9 cellular contexts compared by ENCODE assay signal in the genomic region with DNA sequence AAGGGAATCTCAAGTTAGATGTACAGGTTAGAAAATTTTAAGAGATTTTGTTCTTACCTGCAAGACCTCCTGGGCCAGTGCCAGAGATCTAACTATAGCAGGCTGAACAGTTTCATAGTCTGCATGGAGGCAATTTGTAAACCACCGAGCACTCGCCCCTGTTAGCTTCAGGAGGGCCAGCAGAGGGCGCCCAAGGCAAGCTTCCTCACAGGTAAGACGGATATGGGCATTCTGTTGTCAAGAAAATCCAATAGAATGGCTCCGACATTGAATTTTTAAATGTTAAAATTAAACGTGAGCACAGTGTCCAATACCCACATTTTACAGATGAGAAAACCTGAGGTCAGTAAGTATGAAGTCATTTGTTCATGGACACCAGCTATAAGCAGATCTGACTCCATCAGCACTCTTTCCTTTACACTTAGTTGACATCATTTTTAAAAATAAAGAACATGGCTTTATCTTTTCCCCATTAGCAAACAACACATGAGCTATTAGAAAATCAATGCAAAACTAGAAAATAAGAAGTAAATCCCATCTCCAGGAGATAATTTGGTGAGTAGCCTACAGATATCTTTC. TPM values are rescaled to one million over a fixed set of nuclear protein-coding genes. Genes with fewer than 3 reads are reported as not detected.
DNase-seq lines count a peak whose midpoint lies in the region; ATAC-seq and TF ChIP-seq lines count a peak whose summit lies in the region.
"Had no signal": no experiment of that assay in that cellular context is flagged by ENCODE, and none has a peak within 500 bp of the region (broad histone marks: within the 10 kb centered on the region; RNA-seq: fewer than 3 reads in every experiment).

No MANE protein-coding gene starts in this region.

- in situ Hi-C loops in Panc1 (cut with HindIII; ENCODE audit: low pct_unique_long_range_greater_than_20kb, low sequenced_read_pairs) = no loop called here

- H3K4me3 ChIP-seq in Panc1 (ENCODE audit: low read depth in 2 of 2, low read length in 2 of 2) = no peak overlapping the region

- H3K27me3 ChIP-seq in Panc1 (ENCODE audit: control insufficient read depth, insufficient read depth, low read length) = peaks cover 36% of the 10 kb centered on the region

- intact Hi-C loops in Panc1 (cut with micrococcal nuclease; ENCODE audit: unreplicated experiment) = no loop called here

- H3K36me3 Mint-ChIP-seq in nephron (ENCODE audit: low read depth) = no peaks in the 10 kb centered on the region
- H3K36me3 Mint-ChIP-seq: IgD-negative memory B cell had no signal

- no peaks in the 10 kb centered on the region for H3K4me1 ChIP-seq in Panc1 (ENCODE audit: control insufficient read depth, insufficient read depth, low read length)

- DNase-seq in CMK (ENCODE audit: low read depth) = peak; percentile 20
- DNase-seq in LHCN-M2 (ENCODE audit: low read depth) = peak; percentile 60
- peak; percentile 57 for DNase-seq in Panc1 (ENCODE audit: low read depth, low spot score)
- peak; percentile 62 for DNase-seq in activated T-cell treated with anti-CD3 and anti-CD28 coated beads, Interleukin-2, amount 50 U/mL, for 1 hour
- peak; percentile 57 for DNase-seq in fibroblast of gingiva (ENCODE audit: low read depth)
- peak; percentile 11 to 66 (median 41) for DNase-seq in stimulated activated naive CD4-positive, alpha-beta T cell (lab: John Stamatoyannopoulos, UW)

- ATAC-seq in GM21367 (IDR thresholded peaks at IDR 0.05; ENCODE audit: unreplicated experiment) (peak; percentile 65), Panc1 (peak; percentile 93)

- peaks cover 15% of the 10 kb centered on the region for H3K27me3 Mint-ChIP-seq in nephron (ENCODE audit: low read depth)

- TF ChIP-seq CTCF in Panc1 (IDR thresholded peaks at IDR 0.05) (peak; percentile 99), nephron (IDR thresholded peaks at IDR 0.05; ENCODE audit: unreplicated experiment in 3 of 3) (peak; percentile 95 to 97 (median 96))

- H3K4me1 Mint-ChIP-seq in nephron = peaks cover 7% of the 10 kb centered on the region

- CTCF ChIA-PET in Panc1 (lab: Charles Lee) = no interaction called here

- no peak overlapping the region for H3K4me3 Mint-ChIP-seq in nephron
- H3K4me3 Mint-ChIP-seq: IgD-negative memory B cell had no signal

- H3K27ac Mint-ChIP-seq in nephron = peak overlapping the region in 1 of 3 experiments; percentile 16
- H3K27ac Mint-ChIP-seq: IgD-negative memory B cell had no signal

- H3K36me3 ChIP-seq in Panc1 (ENCODE audit: control insufficient read depth, insufficient read depth, low read length) = no peaks in the 10 kb centered on the region

- H3K9me3 ChIP-seq in Panc1 (ENCODE audit: control insufficient read depth, insufficient read depth, low read depth, low read length) = no peaks in the 10 kb centered on the region

- BruUV-seq in Panc1 (replicated peaks; lab: Mats Ljungman, UMichigan) = no TSS peak

- POLR2A ChIA-PET in Panc1 (lab: Charles Lee) = no interaction called here

- no peak overlapping the region for H3K27ac ChIP-seq in Panc1 (ENCODE audit: low read length)

- no peaks in the 10 kb centered on the region for H3K9me3 Mint-ChIP-seq in nephron
- H3K9me3 Mint-ChIP-seq: IgD-negative memory B cell had no signal

RNA-seq across cellular contexts. Expression of gene REG4, which starts 2.2 kb away (rescaled TPM):
- total RNA-seq in LHCN-M2 (2014; rRNA removed) = not detected in 2 replicates
- not detected for polyA plus RNA-seq in LHCN-M2 (2012)
- not detected for total RNA-seq in Panc1 (2021; ENCODE audit: unreplicated experiment)
- not detected for polyA plus RNA-seq in Panc1 (2012; ENCODE audit: insufficient read length)
- polyA plus RNA-seq: IgD-negative memory B cell had no signal

RNA-seq across cellular contexts. Expression of gene HMGCS2, which starts 40.4 kb away (rescaled TPM):
- total RNA-seq in LHCN-M2 (2014; rRNA removed) = not detected in 2 replicates
- not detected for polyA plus RNA-seq in LHCN-M2 (2012)
- total RNA-seq in Panc1 (2021; ENCODE audit: unreplicated experiment) = 0.33 TPM
- not detected for polyA plus RNA-seq in Panc1 (2012; ENCODE audit: insufficient read length)
- polyA plus RNA-seq: IgD-negative memory B cell had no signal
